Comparison of ENCODE assay signal across 20 cellular contexts in the genomic region with DNA sequence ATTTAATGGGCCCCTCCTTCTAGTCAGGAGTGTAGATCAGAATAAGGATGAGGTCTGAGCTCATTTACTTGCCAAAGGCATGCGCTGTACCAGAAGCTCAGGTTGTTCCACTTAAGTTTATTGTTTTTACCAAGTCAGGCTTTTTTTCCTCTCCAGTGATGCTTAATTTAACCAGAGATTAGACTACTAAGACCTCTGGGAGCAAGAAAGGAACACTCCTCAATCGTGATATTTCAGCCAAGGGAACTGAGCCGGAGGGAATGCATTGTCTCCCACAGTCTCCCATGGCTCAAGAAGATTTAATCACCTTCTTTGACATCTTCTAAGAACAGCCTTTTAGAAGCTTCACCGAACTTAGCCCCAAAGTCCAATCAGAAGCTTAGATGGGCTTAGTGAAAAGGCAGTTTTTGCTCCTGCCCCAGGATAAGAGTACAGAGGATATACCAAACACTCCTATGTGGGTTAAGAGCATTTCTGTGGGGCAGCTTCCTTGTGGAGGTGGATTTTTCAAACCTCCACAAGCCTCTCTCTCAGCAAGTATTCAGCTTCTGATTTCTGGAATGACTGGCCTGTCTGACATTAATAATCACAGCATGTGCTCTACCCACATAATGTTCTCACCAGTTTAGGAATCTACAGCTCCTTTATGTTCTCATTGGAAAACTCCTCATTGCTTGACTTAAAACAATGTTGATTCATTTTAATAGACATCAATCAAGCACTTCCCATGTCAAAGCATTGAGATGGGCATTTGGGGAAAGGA.
DNase-seq lines count a peak whose midpoint lies in the region; ATAC-seq and TF ChIP-seq lines count a peak whose summit lies in the region.
"Had no signal": no experiment of that assay in that cellular context is flagged by ENCODE, and none has a peak within 500 bp of the region (broad histone marks: within the 10 kb centered on the region; RNA-seq: fewer than 3 reads in every experiment).

No MANE protein-coding gene starts in this region.

- no peak overlapping the region for H4K91ac ChIP-seq in mesenchymal stem cell (ENCODE audit: low read length)

- no peaks in the 10 kb centered on the region for H3K79me1 ChIP-seq in mesenchymal stem cell (replicated peaks; ENCODE audit: low read length, poor library complexity, severe bottlenecking)

- H3K4me1 Mint-ChIP-seq in type B pancreatic cell (ENCODE audit: unreplicated experiment) = peaks cover 8% of the 10 kb centered on the region
- H3K4me1 Mint-ChIP-seq: CD4-positive, CD25-positive, alpha-beta regulatory T cell had no signal

- DNase-seq in GM23248 = peak; percentile 33
- peak; percentile 29 for DNase-seq in brain microvascular endothelial cell
- DNase-seq in mesenchymal stem cell = no peak
- DNase-seq in type B pancreatic cell (ENCODE audit: extremely low spot score, unreplicated experiment) = no peak
- DNase-seq: CD4-positive, CD25-positive, alpha-beta regulatory T cell; GOT3; HCEC 1CT; KBM-7; MM.1S; NCI-H1092; NCI-H1436; NCI-H1930; NCI-H510A treated with DMSO at 0.1 percent for 48 hours; NCI-H748 treated with DMSO at 0.1 percent for 48 hours; Peyer's patch; SJCRH30 had no signal

- H3K9ac ChIP-seq in GM23248 (no peak overlapping the region), mesenchymal stem cell (ENCODE audit: low read length) (no peak overlapping the region)

- H3F3A ChIP-seq in GM23248 (ENCODE audit: insufficient read depth) = peaks cover 31% of the 10 kb centered on the region

- in situ Hi-C loops in GM23248 (cut with MboI) = no loop called here
- in situ Hi-C loops in brain microvascular endothelial cell (cut with HindIII; ENCODE audit: low pct_ligation_motif_present, low sequenced_read_pairs) = no loop called here

- no peak overlapping the region for H2AK5ac ChIP-seq in mesenchymal stem cell (ENCODE audit: low read length, severe bottlenecking)

- H3K27ac ChIP-seq in GM23248 (peak overlapping the region; percentile 37), brain microvascular endothelial cell (peak overlapping the region; percentile 33), mesenchymal stem cell (ENCODE audit: low read length, poor library complexity, severe bottlenecking) (peak overlapping the region; percentile 76)
- H3K27ac ChIP-seq: Peyer's patch, SJCRH30 had no signal

- H3K27me3 Mint-ChIP-seq in type B pancreatic cell = no peaks in the 10 kb centered on the region
- H3K27me3 Mint-ChIP-seq: CD4-positive, CD25-positive, alpha-beta regulatory T cell had no signal

- TF ChIP-seq CTCF in brain microvascular endothelial cell (IDR thresholded peaks at IDR 0.05; ENCODE audit: low read depth, low read length, missing control alignments) (no peak), type B pancreatic cell (conservative IDR thresholded peaks at IDR 0.05) (no peak)

- H3K36me3 ChIP-seq in GM23248 (ENCODE audit: low read depth) (no peaks in the 10 kb centered on the region), brain microvascular endothelial cell (replicated peaks) (no peaks in the 10 kb centered on the region), mesenchymal stem cell (ENCODE audit: control insufficient read depth in 1 of 2, insufficient read depth in 2 of 2, low read depth in 1 of 2, low read length in 2 of 2) (no peaks in the 10 kb centered on the region)
- H3K36me3 ChIP-seq: Peyer's patch, SJCRH30 had no signal

- ATAC-seq in GM19023 (IDR thresholded peaks at IDR 0.05; ENCODE audit: unreplicated experiment) (no peak), GM18870 (IDR thresholded peaks at IDR 0.05; ENCODE audit: unreplicated experiment) (no peak), HG02610 (IDR thresholded peaks at IDR 0.05; ENCODE audit: unreplicated experiment) (no peak)
- ATAC-seq: HepG2 had no signal

- no peaks in the 10 kb centered on the region for H3K36me3 Mint-ChIP-seq in type B pancreatic cell
- H3K36me3 Mint-ChIP-seq: CD4-positive, CD25-positive, alpha-beta regulatory T cell had no signal

- H3K4me3 ChIP-seq in GM23248 (no peak overlapping the region), brain microvascular endothelial cell (ENCODE audit: low read depth, low read length) (no peak overlapping the region), mesenchymal stem cell (ENCODE audit: insufficient read depth in 1 of 2, low read depth in 1 of 2, low read length in 2 of 2) (no peak overlapping the region)
- H3K4me3 ChIP-seq: Peyer's patch, SJCRH30 had no signal

- H2BK120ac ChIP-seq in mesenchymal stem cell (ENCODE audit: low read depth, low read length) = no peak overlapping the region

- H3K4me1 ChIP-seq in GM23248 (ENCODE audit: insufficient read depth) (peaks cover 46% of the 10 kb centered on the region), mesenchymal stem cell (ENCODE audit: control insufficient read depth, insufficient read depth, low read depth, low read length) (peaks cover 5% of the 10 kb centered on the region)
- H3K4me1 ChIP-seq: Peyer's patch, SJCRH30 had no signal

- no peak overlapping the region for H2BK15ac ChIP-seq in mesenchymal stem cell (ENCODE audit: low read depth, poor library complexity, severe bottlenecking)

- peak overlapping the region; percentile 16 for H3K4me3 Mint-ChIP-seq in type B pancreatic cell
- H3K4me3 Mint-ChIP-seq: CD4-positive, CD25-positive, alpha-beta regulatory T cell had no signal

- no peak overlapping the region for H3K27ac Mint-ChIP-seq in type B pancreatic cell
- H3K27ac Mint-ChIP-seq: CD4-positive, CD25-positive, alpha-beta regulatory T cell had no signal

- H3K9me2 ChIP-seq in GM23248 (ENCODE audit: insufficient read depth) = no peaks in the 10 kb centered on the region

- H3K9me3 Mint-ChIP-seq in type B pancreatic cell = no peaks in the 10 kb centered on the region

- H4K8ac ChIP-seq in mesenchymal stem cell (ENCODE audit: low read length) = no peak overlapping the region

- H3K23ac ChIP-seq in mesenchymal stem cell (ENCODE audit: low read length in 2 of 2) = no peak overlapping the region

- no peak overlapping the region for H2AFZ ChIP-seq in GM23248
- no peak overlapping the region for H2AFZ ChIP-seq in mesenchymal stem cell (ENCODE audit: low read depth, low read length)

- peak overlapping the region in 1 of 2 experiments; percentile 43 for H3K4ac ChIP-seq in mesenchymal stem cell (ENCODE audit: low read depth in 1 of 2, low read length in 2 of 2)

- no peaks in the 10 kb centered on the region for H3K9me3 ChIP-seq in GM23248 (ENCODE audit: low read depth)
- H3K9me3 ChIP-seq in mesenchymal stem cell (ENCODE audit: control insufficient read depth, low read length) = no peaks in the 10 kb centered on the region
- H3K9me3 ChIP-seq: Peyer's patch, SJCRH30 had no signal

- H3K14ac ChIP-seq in mesenchymal stem cell (ENCODE audit: low read length in 2 of 2) = no peak overlapping the region

- no peaks in the 10 kb centered on the region for H3K79me2 ChIP-seq in GM23248 (ENCODE audit: insufficient read depth)

- no peaks in the 10 kb centered on the region for H3K27me3 ChIP-seq in GM23248 (replicated peaks; ENCODE audit: insufficient read depth)
- no peaks in the 10 kb centered on the region for H3K27me3 ChIP-seq in brain microvascular endothelial cell (replicated peaks)
- H3K27me3 ChIP-seq in mesenchymal stem cell (ENCODE audit: control insufficient read depth in 1 of 2, insufficient read depth in 1 of 2, low read length in 2 of 2) = no peaks in the 10 kb centered on the region
- H3K27me3 ChIP-seq: Peyer's patch, SJCRH30 had no signal

- H4K20me1 ChIP-seq in GM23248 (ENCODE audit: insufficient read depth) = no peaks in the 10 kb centered on the region

- H2BK12ac ChIP-seq in mesenchymal stem cell (ENCODE audit: low read length in 2 of 2) = peak overlapping the region in 1 of 2 experiments; percentile 59

- no peak overlapping the region for H2BK5ac ChIP-seq in mesenchymal stem cell (ENCODE audit: low read depth, low read length, poor library complexity, severe bottlenecking)

- no peak overlapping the region for H3K18ac ChIP-seq in mesenchymal stem cell (ENCODE audit: low read depth in 1 of 2, low read length in 2 of 2)

- H3K4me2 ChIP-seq in GM23248 (ENCODE audit: unreplicated experiment) (peak overlapping the region; percentile 19), mesenchymal stem cell (ENCODE audit: low read length, poor library complexity, severe bottlenecking) (no peak overlapping the region)

- WGBS in GM23248 (ENCODE audit: low coverage in 1 of 2, low lambda C conversion rate in 2 of 2, missing lambda C conversion rate in 2 of 2), 2 experiments = 79 to 82% methylated on average over 4 of the region's 4 CpGs
- WGBS in mesenchymal stem cell = 96% methylated on average over 3 of the region's 4 CpGs

Comparison
In these comparisons a context has a peak if more than half of its experiments do, and no peak if none do; other contexts are left out.
1. DNase-seq: peak in GM23248 (single experiment) and brain microvascular endothelial cell (single experiment); none in mesenchymal stem cell (single experiment) and type B pancreatic cell (single experiment).
2. Peak in every context shown above with its lines, with median percentiles within 50 percentile points of each other: H3K27ac ChIP-seq.